9 cellular contexts compared by ENCODE assay signal in genomic region chr3:184567924-184568590, GRCh38. TPM values are rescaled to one million over a fixed set of nuclear protein-coding genes. Genes with fewer than 3 reads are reported as not detected.
DNase-seq lines count a peak whose midpoint lies in the region; ATAC-seq, FAIRE-seq and TF ChIP-seq lines count a peak whose summit lies in the region.
"Had no signal": no experiment of that assay in that cellular context is flagged by ENCODE, and none has a peak within 500 bp of the region (broad histone marks: within the 10 kb centered on the region; RNA-seq: fewer than 3 reads in every experiment).

No MANE protein-coding gene starts in this region.

- H3K9ac ChIP-seq in iPS-20b (ENCODE audit: low read depth, low read length), result no peak overlapping the region
- H3K9ac ChIP-seq in kidney (ENCODE audit: low read length in 2 of 2), result no peak overlapping the region

- CTCF ChIA-PET in HEK293 (lab: Yijun Ruan, JAX), result interaction anchor here (1.1 kb wide), 1 partner anchor 159 kb away, joined by 3 read pairs; no protein-coding TSS in a partner anchor

- H3K4me3 ChIP-seq in HEK293 (ENCODE audit: low read depth, low read length), result no peak overlapping the region
- peak overlapping the region; percentile 68 for H3K4me3 ChIP-seq in iPS-20b (ENCODE audit: low read length)
- peak overlapping the region in 5 of 7 experiments; percentile 37 to 48 (median 41) for H3K4me3 ChIP-seq in skin epidermis
- H3K4me3 ChIP-seq in kidney (ENCODE audit: low read length in 2 of 2), result peak overlapping the region in 1 of 2 donors; percentile 46

- H3K36me3 ChIP-seq in HEK293 (ENCODE audit: control insufficient read depth in 2 of 2, insufficient read depth in 1 of 2, low read length in 2 of 2), result peaks cover 0 to 13% of the 10 kb centered on the region in 2 experiments; a peak in 1 of 3 replicates
- H3K36me3 ChIP-seq in iPS-20b (ENCODE audit: insufficient read depth, low read depth, low read length), result no peaks in the 10 kb centered on the region
- H3K36me3 ChIP-seq in kidney (ENCODE audit: control insufficient read depth in 1 of 2, insufficient read depth in 2 of 2, low read length in 2 of 2), result no peaks in the 10 kb centered on the region

- POLR2A ChIA-PET in HEK293 (lab: Yijun Ruan, JAX), result no interaction called here

- intact Hi-C loops in kidney (cut with DNase I), result no loop called here

- no peak overlapping the region for H3K27ac ChIP-seq in HEK293 (ENCODE audit: extremely low read depth, low read depth, low read length)
- peak overlapping the region; percentile 74 for H3K27ac ChIP-seq in angular gyrus (ENCODE audit: low read depth, low read length)
- H3K27ac ChIP-seq in iPS-20b (ENCODE audit: low read length), result no peak overlapping the region
- peak overlapping the region in 20 of 21 experiments; percentile 37 to 89 (median 83) for H3K27ac ChIP-seq in skin epidermis
- H3K27ac ChIP-seq in kidney (ENCODE audit: low read depth in 2 of 2, low read length in 2 of 2), result no peak overlapping the region

- no peak for ATAC-seq in activated CD4-positive, CD25-positive, alpha-beta regulatory T cell treated with anti-CD3 and anti-CD28 coated beads, Interleukin-2, amount 50 U/mL, for 24 hours

- H3K4me1 ChIP-seq in HEK293 (ENCODE audit: control insufficient read depth, insufficient read depth, low read length) (peaks cover 3% of the 10 kb centered on the region; the same call in 1 of the 2 replicates), iPS-20b (ENCODE audit: insufficient read depth, low read length) (peaks cover 19% of the 10 kb centered on the region), kidney (ENCODE audit: control insufficient read depth in 1 of 2, insufficient read depth in 1 of 2, low read depth in 1 of 2, low read length in 2 of 2) (peaks cover 3 to 21% of the 10 kb centered on the region in 2 donors)

- TF ChIP-seq CTCF in HEK293 (tag by site-specific recombination; IDR thresholded peaks at IDR 0.05), result no peak
- no peak for TF ChIP-seq CTCF in kidney (IDR thresholded peaks at IDR 0.05; ENCODE audit: borderline replicate concordance, extremely low read depth, insufficient read depth)

- no peaks in the 10 kb centered on the region for H3K9me3 ChIP-seq in HEK293 (ENCODE audit: control insufficient read depth, insufficient read depth, low read depth, low read length)
- H3K9me3 ChIP-seq in iPS-20b (ENCODE audit: insufficient read depth, low read depth, low read length), result no peaks in the 10 kb centered on the region; the same call in 1 of the 2 replicates
- H3K9me3 ChIP-seq in kidney (ENCODE audit: control insufficient read depth in 1 of 2, low read length in 2 of 2), result no peaks in the 10 kb centered on the region

- H3K27me3 ChIP-seq in iPS-20b (ENCODE audit: insufficient read depth, low read length), result peaks cover 100% of the 10 kb centered on the region

- DNase-seq in CD1c-positive myeloid dendritic cell (ENCODE audit: extremely low spot score) (no peak), SW480 (ENCODE audit: low spot score) (no peak), kidney (no peak)

- FAIRE-seq in kidney (lab: Jason Lieb, UNC), result no peak

TF ChIP-seq in HEK293, 187 proteins besides CTCF, POLR2A, EP300 and RAD21:
- peak; percentile 12; the same call in 1 of the 2 replicates for TF ChIP-seq ZNF133 (tag by site-specific recombination; IDR thresholded peaks at IDR 0.05)
- no peak for TF ChIP-seq ZNF248 (tag by site-specific recombination; IDR thresholded peaks at IDR 0.05)
- TF ChIP-seq ZNF324 (tag by site-specific recombination; IDR thresholded peaks at IDR 0.05), result no peak

RNA-seq across cellular contexts. Expression of gene EPHB3, which starts 6.5 kb away (rescaled TPM):
- 1.4 TPM for total RNA-seq in kidney
- polyA plus RNA-seq in kidney (ENCODE audit: insufficient read depth, low read depth, low replicate concordance), result 3.8 TPM
- total RNA-seq: OCI-LY7 had no signal

Comparison
In these comparisons a context has a peak if more than half of its experiments do, and no peak if none do; other contexts are left out.
1. H3K27ac ChIP-seq: peak in angular gyrus (single experiment) and skin epidermis (20 of 21); none in HEK293 (single experiment), iPS-20b (single experiment) and kidney (0 of 2).